ENCODE assay signal across 16 cellular contexts in genomic region chr11:110298298-110298765, GRCh38. TPM values are rescaled to one million over a fixed set of nuclear protein-coding genes. Genes with fewer than 3 reads are reported as not detected.
DNase-seq lines count a peak whose midpoint lies in the region; ATAC-seq, FAIRE-seq and TF ChIP-seq lines count a peak whose summit lies in the region.
"Had no signal": no experiment of that assay in that cellular context is flagged by ENCODE, and none has a peak within 500 bp of the region (broad histone marks: within the 10 kb centered on the region; RNA-seq: fewer than 3 reads in every experiment).

No MANE protein-coding gene starts in this region.

- H4K20me1 ChIP-seq in GM23338 (replicated peaks; ENCODE audit: insufficient read depth) = peaks cover 10% of the 10 kb centered on the region; the same call in 1 of the 2 replicates

- H3K4me2 ChIP-seq in GM23338 = 0 out of 2 replicates have a peak overlapping the region, but pooled peaks have one; percentile 80

- no peaks in the 10 kb centered on the region for H3K27me3 ChIP-seq in GM23338 (ENCODE audit: insufficient read depth)
- H3K27me3 ChIP-seq: ascending aorta, esophagus squamous epithelium had no signal

- peaks cover 37% of the 10 kb centered on the region for H3K4me1 Mint-ChIP-seq in GM23338
- H3K4me1 Mint-ChIP-seq in progenitor cell of endocrine pancreas (ENCODE audit: low read depth) = peaks cover 49% of the 10 kb centered on the region

- no peak for FAIRE-seq in RCC 7860 (lab: Jason Lieb, UNC)

- H2AFZ ChIP-seq in GM23338 = no peak overlapping the region

- DNase-seq in GM23338 (ENCODE audit: low spot score) (no peak), RCC 7860 (ENCODE audit: low spot score) (peak; percentile 74), epithelial cell of esophagus (ENCODE audit: low read depth) (peak; percentile 73), progenitor cell of endocrine pancreas (ENCODE audit: low spot score, unreplicated experiment) (no peak), dedifferentiated amniotic fluid mesenchymal stem cell (ENCODE audit: extremely low spot score) (no peak), epidermal melanocyte (ENCODE audit: insufficient read length, low spot score) (no peak)
- DNase-seq: activated gamma-delta T cell, DMS153, esophagus squamous epithelium, kidney glomerular epithelial cell, NCI-H187 treated with DMSO at 0.1 percent for 48 hours, NCI-H510A treated with DMSO at 0.1 percent for 48 hours had no signal

- H3K9me3 Mint-ChIP-seq in GM23338 = peaks cover 2% of the 10 kb centered on the region; the same call in 2 of the 3 replicates
- peaks cover 3% of the 10 kb centered on the region for H3K9me3 Mint-ChIP-seq in progenitor cell of endocrine pancreas (ENCODE audit: low read depth)
- H3K9me3 Mint-ChIP-seq: dendritic cell treated with granulocyte-macrophage colony-stimulating factor and Interleukin-4, amounts not matched to agents 40 ng/mL and 50 ng/mL, for 4 days had no signal

- H3K4me3 ChIP-seq in GM23338 = no peak overlapping the region
- no peak overlapping the region for H3K4me3 ChIP-seq in epithelial cell of esophagus (ENCODE audit: low read length)
- H3K4me3 ChIP-seq: ascending aorta, esophagus squamous epithelium had no signal

- peaks cover 23% of the 10 kb centered on the region for H3K79me2 ChIP-seq in GM23338 (replicated peaks; ENCODE audit: insufficient read depth)

- peaks cover 21% of the 10 kb centered on the region for H3K4me1 ChIP-seq in GM23338 (ENCODE audit: insufficient read depth)

- TF ChIP-seq CTCF in GM23338 (conservative IDR thresholded peaks at IDR 0.05; ENCODE audit: low read depth in 2 of 2) = no peak
- no peak for TF ChIP-seq CTCF in epithelial cell of esophagus (IDR thresholded peaks at IDR 0.05; ENCODE audit: insufficient read depth, low read depth, low read length, missing control alignments)
- TF ChIP-seq CTCF in progenitor cell of endocrine pancreas (IDR thresholded peaks at IDR 0.05; ENCODE audit: unreplicated experiment) = no peak

- no peaks in the 10 kb centered on the region for H3K36me3 ChIP-seq in GM23338 (ENCODE audit: insufficient read depth)
- H3K36me3 ChIP-seq: ascending aorta, esophagus squamous epithelium had no signal

- H3K27me3 Mint-ChIP-seq in GM23338 (ENCODE audit: insufficient read depth, low read depth, poor library complexity) (peaks cover 2% of the 10 kb centered on the region), progenitor cell of endocrine pancreas (peaks cover 7% of the 10 kb centered on the region)

- H3K36me3 Mint-ChIP-seq in GM23338 (ENCODE audit: low read depth) = peaks cover 2% of the 10 kb centered on the region; the same call in 1 of the 3 replicates
- no peaks in the 10 kb centered on the region for H3K36me3 Mint-ChIP-seq in progenitor cell of endocrine pancreas (ENCODE audit: insufficient read depth)
- H3K36me3 Mint-ChIP-seq: WTC11 had no signal

- 0 out of 2 replicates have a peak, but pooled peaks cover 3% of the 10 kb centered on the region for H3F3A ChIP-seq in GM23338 (replicated peaks; ENCODE audit: low read depth)

- no peaks in the 10 kb centered on the region for H3K9me2 ChIP-seq in GM23338 (ENCODE audit: insufficient read depth)

- H3K4me3 Mint-ChIP-seq in GM23338 = no peak overlapping the region
- H3K4me3 Mint-ChIP-seq in progenitor cell of endocrine pancreas (ENCODE audit: low read depth) = no peak overlapping the region
- H3K4me3 Mint-ChIP-seq: dendritic cell treated with granulocyte-macrophage colony-stimulating factor and Interleukin-4, amounts not matched to agents 40 ng/mL and 50 ng/mL, for 4 days had no signal

- H3K27ac Mint-ChIP-seq in GM23338 (no peak overlapping the region), progenitor cell of endocrine pancreas (peak overlapping the region; percentile 29)
- H3K27ac Mint-ChIP-seq: dendritic cell treated with granulocyte-macrophage colony-stimulating factor and Interleukin-4, amounts not matched to agents 40 ng/mL and 50 ng/mL, for 4 days; WTC11 had no signal

- no peak overlapping the region for H3K27ac ChIP-seq in GM23338 (ENCODE audit: low read depth)
- H3K27ac ChIP-seq: ascending aorta had no signal

- no peak for ATAC-seq in GM23338
- no peak for ATAC-seq in HG02852 (IDR thresholded peaks at IDR 0.05; ENCODE audit: unreplicated experiment)
- ATAC-seq: WTC11 had no signal

TF ChIP-seq in GM23338, 12 proteins besides CTCF, POLR2A, EP300 and RAD21 (continues in another document):
- TF ChIP-seq CREB1 (CRISPR knock-in tag; IDR thresholded peaks at IDR 0.05; ENCODE audit: low read depth) = no peak
- no peak for TF ChIP-seq REST (IDR thresholded peaks at IDR 0.05; ENCODE audit: unreplicated experiment)
- no peak for TF ChIP-seq EZH2 (IDR thresholded peaks at IDR 0.05; ENCODE audit: low read depth, unreplicated experiment)
- TF ChIP-seq NANOG (IDR thresholded peaks at IDR 0.05; ENCODE audit: borderline replicate concordance) = no peak

RNA-seq across cellular contexts. Expression of gene RDX, which starts 1.9 kb away (rescaled TPM):
- total RNA-seq in GM23338 (2014; rRNA removed; shearing (Covaris generic)) = 43.2 and 45.2 TPM in 2 replicates
- 153 and 226 TPM in 2 replicates for polyA plus RNA-seq in GM23338 (2016; fragmentation: Nextera tagmentation; extraction: Ambion mirVana)
- 89.6 and 92.8 TPM in 2 replicates for total RNA-seq in progenitor cell of endocrine pancreas

Comparison
In these comparisons a context has a peak if more than half of its experiments do, and no peak if none do; other contexts are left out.
1. DNase-seq: peak in RCC 7860 (single experiment) and epithelial cell of esophagus (single experiment); none in GM23338 (single experiment), progenitor cell of endocrine pancreas (single experiment), dedifferentiated amniotic fluid mesenchymal stem cell (single experiment) and epidermal melanocyte (single experiment).